Comparison of ENCODE assay signal across 26 cellular contexts in genomic region chr11:115267871-115268270, GRCh38.
A peak's percentile ranks its signal among the peaks of the same experiment; 100 is the strongest.
DNase-seq lines count a peak whose midpoint lies in the region; ATAC-seq, FAIRE-seq and TF ChIP-seq lines count a peak whose summit lies in the region.
"Had no signal": no experiment of that assay in that cellular context is flagged by ENCODE, and none has a peak within 500 bp of the region (broad histone marks: within the 10 kb centered on the region; RNA-seq: fewer than 3 reads in every experiment).

No MANE protein-coding gene starts in this region.

- no peak for DNase-seq in cardiac muscle cell (ENCODE audit: low read depth in 1 of 2, low spot score in 1 of 2)
- DNase-seq in Right ventricle myocardium inferior (ENCODE audit: missing footprints) = no peak
- peak; percentile 84 for DNase-seq in astrocyte (ENCODE audit: low read depth)
- no peak for DNase-seq in mesenchymal stem cell
- no peak for DNase-seq in GM23338 (ENCODE audit: low spot score)
- no peak for DNase-seq in aorta
- DNase-seq in activated T-helper 2 cell treated with anti-CD3 and anti-CD28 coated beads, Interferon-gamma antibody, Interleukin-2, Interleukin-4, amounts not matched to agents 10 μg/mL and 5 μg/mL and 100 μg/mL, durations not matched to agents 14 hours and 24 hours and 36 hours (ENCODE audit: low spot score) = no peak
- DNase-seq: activated CD4-positive, alpha-beta memory T cell treated with anti-CD3 and anti-CD28 coated beads, Interleukin-2, amount 10 ng/mL, durations not matched to agents 7 days and 5 days; activated effector memory CD4-positive, alpha-beta T cell treated with anti-CD3 and anti-CD28 coated beads, Interleukin-2, amount 50 U/mL, for 16 hours; activated T-cell treated with anti-CD3 and anti-CD28 coated beads for 4 hours; foreskin fibroblast; H9; NCI-H1105 treated with DMSO at 0.1 percent for 48 hours; NCI-H2227 treated with DMSO at 0.1 percent for 48 hours; PC-9; stimulated activated naive CD8-positive, alpha-beta T cell treated with anti-CD3 and anti-CD28 coated beads, Interleukin-15, amount 100 ng/mL, for 72 hours; upper lobe of left lung had no signal

- no peak overlapping the region for H3K23ac ChIP-seq in mesenchymal stem cell (ENCODE audit: low read length in 2 of 2)

- H2BK5ac ChIP-seq in mesenchymal stem cell (ENCODE audit: low read depth, low read length, poor library complexity, severe bottlenecking) = no peak overlapping the region

- no peaks in the 10 kb centered on the region for H3K9me2 ChIP-seq in GM23338 (ENCODE audit: insufficient read depth)

- WGBS in mesenchymal stem cell = 60% methylated on average over 6 of the region's 7 CpGs
- 52 to 72% methylated on average over 7 of the region's 7 CpGs for WGBS in aorta, 2 donors

- no peak overlapping the region for H3K4me3 ChIP-seq in cardiac muscle cell
- no peak overlapping the region for H3K4me3 ChIP-seq in astrocyte (ENCODE audit: insufficient read depth, low read depth, low read length)
- no peak overlapping the region for H3K4me3 ChIP-seq in mesenchymal stem cell (ENCODE audit: insufficient read depth in 1 of 2, low read depth in 1 of 2, low read length in 2 of 2)
- H3K4me3 ChIP-seq in GM23338 = no peak overlapping the region
- no peak overlapping the region for H3K4me3 ChIP-seq in aorta (ENCODE audit: low read length in 2 of 2)
- H3K4me3 ChIP-seq: hepatocyte, PC-9, SJSA1, upper lobe of left lung had no signal

- H3K79me1 ChIP-seq in mesenchymal stem cell (replicated peaks; ENCODE audit: low read length, poor library complexity, severe bottlenecking) = peaks cover 35% of the 10 kb centered on the region

- H3K9me3 Mint-ChIP-seq in astrocyte (ENCODE audit: unreplicated experiment) (no peaks in the 10 kb centered on the region), GM23338 (no peaks in the 10 kb centered on the region)
- H3K9me3 Mint-ChIP-seq in activated T-helper 2 cell treated with anti-CD3 and anti-CD28 coated beads, Interferon-gamma antibody, Interleukin-2, Interleukin-4, amounts not matched to agents 10 μg/mL and 5 μg/mL and 100 μg/mL, durations not matched to agents 14 hours and 24 hours and 36 hours = no peaks in the 10 kb centered on the region
- H3K9me3 Mint-ChIP-seq: activated CD4-positive, alpha-beta memory T cell treated with anti-CD3 and anti-CD28 coated beads, Interleukin-2, amount 10 ng/mL, durations not matched to agents 7 days and 5 days; H9; neural crest cell; stimulated activated naive CD8-positive, alpha-beta T cell treated with anti-CD3 and anti-CD28 coated beads, Interleukin-15, amount 100 ng/mL, for 72 hours; T-cell had no signal

- H3K36me3 Mint-ChIP-seq in astrocyte (ENCODE audit: low read depth, unreplicated experiment) (peaks cover 8% of the 10 kb centered on the region), GM23338 (ENCODE audit: low read depth) (no peaks in the 10 kb centered on the region)
- no peaks in the 10 kb centered on the region for H3K36me3 Mint-ChIP-seq in activated T-helper 2 cell treated with anti-CD3 and anti-CD28 coated beads, Interferon-gamma antibody, Interleukin-2, Interleukin-4, amounts not matched to agents 10 μg/mL and 5 μg/mL and 100 μg/mL, durations not matched to agents 14 hours and 24 hours and 36 hours (ENCODE audit: low read depth)
- H3K36me3 Mint-ChIP-seq: T-cell had no signal

- H3K9ac ChIP-seq in astrocyte (ENCODE audit: low read length) (no peak overlapping the region), mesenchymal stem cell (ENCODE audit: low read length) (no peak overlapping the region)
- H3K9ac ChIP-seq: parathyroid adenoma had no signal

- no peak overlapping the region for H3K4me3 Mint-ChIP-seq in astrocyte (ENCODE audit: unreplicated experiment)
- no peak overlapping the region for H3K4me3 Mint-ChIP-seq in GM23338
- H3K4me3 Mint-ChIP-seq in activated T-helper 2 cell treated with anti-CD3 and anti-CD28 coated beads, Interferon-gamma antibody, Interleukin-2, Interleukin-4, amounts not matched to agents 10 μg/mL and 5 μg/mL and 100 μg/mL, durations not matched to agents 14 hours and 24 hours and 36 hours (ENCODE audit: low read depth) = no peak overlapping the region
- H3K4me3 Mint-ChIP-seq: activated CD4-positive, alpha-beta memory T cell treated with anti-CD3 and anti-CD28 coated beads, Interleukin-2, amount 10 ng/mL, durations not matched to agents 7 days and 5 days; H9; neural crest cell; stimulated activated naive CD8-positive, alpha-beta T cell treated with anti-CD3 and anti-CD28 coated beads, Interleukin-15, amount 100 ng/mL, for 72 hours; T-cell had no signal

- H3K4me2 ChIP-seq in astrocyte (ENCODE audit: low read length) (no peak overlapping the region), mesenchymal stem cell (ENCODE audit: low read length, poor library complexity, severe bottlenecking) (peak overlapping the region; percentile 44), GM23338 (no peak overlapping the region)
- H3K4me2 ChIP-seq: hepatocyte, PC-9 had no signal

- peak overlapping the region; percentile 83 for H3K27ac ChIP-seq in cardiac muscle cell
- no peak overlapping the region for H3K27ac ChIP-seq in astrocyte (ENCODE audit: low read depth, low read length)
- H3K27ac ChIP-seq in mesenchymal stem cell (ENCODE audit: low read length, poor library complexity, severe bottlenecking) = peak overlapping the region; percentile 36
- no peak overlapping the region for H3K27ac ChIP-seq in GM23338 (ENCODE audit: low read depth)
- no peak overlapping the region for H3K27ac ChIP-seq in aorta (ENCODE audit: low read depth in 1 of 2, low read length in 2 of 2)
- H3K27ac ChIP-seq: hepatocyte, parathyroid adenoma, PC-9, SJSA1, upper lobe of left lung had no signal

- H4K91ac ChIP-seq in mesenchymal stem cell (ENCODE audit: low read length) = no peak overlapping the region

- H4K8ac ChIP-seq in mesenchymal stem cell (ENCODE audit: low read length) = no peak overlapping the region

- H3K27me3 Mint-ChIP-seq in astrocyte (ENCODE audit: low read depth, unreplicated experiment) (no peaks in the 10 kb centered on the region), GM23338 (ENCODE audit: insufficient read depth, low read depth, poor library complexity) (no peaks in the 10 kb centered on the region)
- peaks cover 6% of the 10 kb centered on the region for H3K27me3 Mint-ChIP-seq in activated T-helper 2 cell treated with anti-CD3 and anti-CD28 coated beads, Interferon-gamma antibody, Interleukin-2, Interleukin-4, amounts not matched to agents 10 μg/mL and 5 μg/mL and 100 μg/mL, durations not matched to agents 14 hours and 24 hours and 36 hours (ENCODE audit: low read depth)
- H3K27me3 Mint-ChIP-seq: activated CD4-positive, alpha-beta memory T cell treated with anti-CD3 and anti-CD28 coated beads, Interleukin-2, amount 10 ng/mL, durations not matched to agents 7 days and 5 days; stimulated activated naive CD8-positive, alpha-beta T cell treated with anti-CD3 and anti-CD28 coated beads, Interleukin-15, amount 100 ng/mL, for 72 hours had no signal

- H3K9me3 ChIP-seq in cardiac muscle cell (ENCODE audit: low read depth) (no peaks in the 10 kb centered on the region), astrocyte (ENCODE audit: insufficient read depth, low read depth, low read length) (no peaks in the 10 kb centered on the region), mesenchymal stem cell (ENCODE audit: control insufficient read depth, low read length) (no peaks in the 10 kb centered on the region), aorta (ENCODE audit: control insufficient read depth, low read length) (no peaks in the 10 kb centered on the region)
- H3K9me3 ChIP-seq: SJSA1, upper lobe of left lung had no signal

- no peaks in the 10 kb centered on the region for H3F3A ChIP-seq in GM23338 (replicated peaks; ENCODE audit: low read depth)

- no peak overlapping the region for H2BK15ac ChIP-seq in mesenchymal stem cell (ENCODE audit: low read depth, poor library complexity, severe bottlenecking)

- no peak overlapping the region for H2BK120ac ChIP-seq in mesenchymal stem cell (ENCODE audit: low read depth, low read length)

- H3K4ac ChIP-seq in mesenchymal stem cell (ENCODE audit: low read depth in 1 of 2, low read length in 2 of 2) = no peak overlapping the region

- intact Hi-C loops in Right ventricle myocardium inferior (cut with DNase I) (no loop called here), aorta (cut with DNase I) (no loop called here)
- intact Hi-C loops in activated T-helper 2 cell treated with anti-CD3 and anti-CD28 coated beads, Interferon-gamma antibody, Interleukin-2, Interleukin-4, amounts not matched to agents 10 μg/mL and 5 μg/mL and 100 μg/mL, durations not matched to agents 14 hours and 24 hours and 36 hours (cut with micrococcal nuclease) = no loop called here

- peaks cover 3% of the 10 kb centered on the region for H4K20me1 ChIP-seq in astrocyte (ENCODE audit: insufficient read depth, low read length)
- H4K20me1 ChIP-seq in GM23338 (replicated peaks; ENCODE audit: insufficient read depth) = no peaks in the 10 kb centered on the region

- no peak overlapping the region for H2AK5ac ChIP-seq in mesenchymal stem cell (ENCODE audit: low read length, severe bottlenecking)

- H3K79me2 ChIP-seq in astrocyte (ENCODE audit: insufficient read depth, low read length) = no peaks in the 10 kb centered on the region
- no peaks in the 10 kb centered on the region for H3K79me2 ChIP-seq in GM23338 (replicated peaks; ENCODE audit: insufficient read depth)
- H3K79me2 ChIP-seq: hepatocyte, parathyroid adenoma had no signal

- H2BK12ac ChIP-seq in mesenchymal stem cell (ENCODE audit: low read length in 2 of 2) = no peak overlapping the region

- no peak for ATAC-seq in Right ventricle myocardium inferior
- no peak for ATAC-seq in GM23338
- no peak for ATAC-seq in HG02798 (IDR thresholded peaks at IDR 0.05; ENCODE audit: poor library complexity, unreplicated experiment)
- no peak for ATAC-seq in aorta (ENCODE audit: low FRiP score)
- ATAC-seq: activated CD4-positive, CD25-positive, alpha-beta regulatory T cell treated with anti-CD3 and anti-CD28 coated beads, Interleukin-2, amount 50 U/mL, for 24 hours; HepG2; sciatic nerve; stimulated activated naive CD8-positive, alpha-beta T cell treated with anti-CD3 and anti-CD28 coated beads, Interleukin-15, amount 100 ng/mL, for 72 hours; T-cell had no signal

- no peak overlapping the region for H3K14ac ChIP-seq in mesenchymal stem cell (ENCODE audit: low read length in 2 of 2)

- H3K27ac Mint-ChIP-seq in astrocyte (ENCODE audit: unreplicated experiment) = peak overlapping the region; percentile 7
- no peak overlapping the region for H3K27ac Mint-ChIP-seq in GM23338
- no peak overlapping the region for H3K27ac Mint-ChIP-seq in activated T-helper 2 cell treated with anti-CD3 and anti-CD28 coated beads, Interferon-gamma antibody, Interleukin-2, Interleukin-4, amounts not matched to agents 10 μg/mL and 5 μg/mL and 100 μg/mL, durations not matched to agents 14 hours and 24 hours and 36 hours
- H3K27ac Mint-ChIP-seq: activated CD4-positive, alpha-beta memory T cell treated with anti-CD3 and anti-CD28 coated beads, Interleukin-2, amount 10 ng/mL, durations not matched to agents 7 days and 5 days; stimulated activated naive CD8-positive, alpha-beta T cell treated with anti-CD3 and anti-CD28 coated beads, Interleukin-15, amount 100 ng/mL, for 72 hours; T-cell had no signal

- H3K4me1 Mint-ChIP-seq in astrocyte (ENCODE audit: low read depth, unreplicated experiment) (peaks cover 25% of the 10 kb centered on the region), GM23338 (peaks cover 12% of the 10 kb centered on the region; the same call in 2 of the 3 replicates)
- no peaks in the 10 kb centered on the region for H3K4me1 Mint-ChIP-seq in activated T-helper 2 cell treated with anti-CD3 and anti-CD28 coated beads, Interferon-gamma antibody, Interleukin-2, Interleukin-4, amounts not matched to agents 10 μg/mL and 5 μg/mL and 100 μg/mL, durations not matched to agents 14 hours and 24 hours and 36 hours (ENCODE audit: low read depth)
- H3K4me1 Mint-ChIP-seq: activated CD4-positive, alpha-beta memory T cell treated with anti-CD3 and anti-CD28 coated beads, Interleukin-2, amount 10 ng/mL, durations not matched to agents 7 days and 5 days; stimulated activated naive CD8-positive, alpha-beta T cell treated with anti-CD3 and anti-CD28 coated beads, Interleukin-15, amount 100 ng/mL, for 72 hours; T-cell had no signal

- H3K4me1 ChIP-seq in cardiac muscle cell (ENCODE audit: low read depth) (peaks cover 72% of the 10 kb centered on the region), astrocyte (ENCODE audit: insufficient read depth, low read length) (no peaks in the 10 kb centered on the region), mesenchymal stem cell (ENCODE audit: control insufficient read depth, insufficient read depth, low read depth, low read length) (peaks cover 2% of the 10 kb centered on the region), GM23338 (ENCODE audit: insufficient read depth) (no peaks in the 10 kb centered on the region), aorta (ENCODE audit: control insufficient read depth in 1 of 2, insufficient read depth in 2 of 2, low read length in 2 of 2) (no peaks in the 10 kb centered on the region)
- H3K4me1 ChIP-seq: parathyroid adenoma, SJSA1 had no signal

- H2AFZ ChIP-seq in astrocyte (ENCODE audit: low read depth, low read length) (no peak overlapping the region), mesenchymal stem cell (ENCODE audit: low read depth, low read length) (no peak overlapping the region), GM23338 (no peak overlapping the region)
- H2AFZ ChIP-seq: hepatocyte, parathyroid adenoma, PC-9 had no signal

- H3K27me3 ChIP-seq in cardiac muscle cell = no peaks in the 10 kb centered on the region
- H3K27me3 ChIP-seq in astrocyte (ENCODE audit: insufficient read depth, low read length) = no peaks in the 10 kb centered on the region
- no peaks in the 10 kb centered on the region for H3K27me3 ChIP-seq in mesenchymal stem cell (ENCODE audit: control insufficient read depth in 1 of 2, insufficient read depth in 1 of 2, low read length in 2 of 2)
- H3K27me3 ChIP-seq in GM23338 (ENCODE audit: insufficient read depth) = no peaks in the 10 kb centered on the region
- no peaks in the 10 kb centered on the region for H3K27me3 ChIP-seq in aorta (ENCODE audit: control insufficient read depth in 1 of 2, insufficient read depth in 2 of 2, low read length in 1 of 2)
- H3K27me3 ChIP-seq: hepatocyte, SJSA1, upper lobe of left lung had no signal

- H3K36me3 ChIP-seq in cardiac muscle cell (no peaks in the 10 kb centered on the region), astrocyte (ENCODE audit: insufficient read depth, low read length) (no peaks in the 10 kb centered on the region), mesenchymal stem cell (ENCODE audit: control insufficient read depth in 1 of 2, insufficient read depth in 2 of 2, low read depth in 1 of 2, low read length in 2 of 2) (no peaks in the 10 kb centered on the region), GM23338 (ENCODE audit: insufficient read depth) (no peaks in the 10 kb centered on the region), aorta (ENCODE audit: control insufficient read depth in 1 of 2, insufficient read depth in 2 of 2, low read length in 1 of 2) (no peaks in the 10 kb centered on the region)
- H3K36me3 ChIP-seq: SJSA1, upper lobe of left lung had no signal

- no peak for FAIRE-seq in astrocyte (lab: Jason Lieb, UNC)
- FAIRE-seq: HepG2 had no signal

- H3K18ac ChIP-seq in mesenchymal stem cell (ENCODE audit: low read depth in 1 of 2, low read length in 2 of 2) = no peak overlapping the region

- no peak for TF ChIP-seq CTCF in cardiac muscle cell (IDR thresholded peaks at IDR 0.05; ENCODE audit: low read depth, low read length)
- no peak for TF ChIP-seq CTCF in astrocyte (IDR thresholded peaks at IDR 0.05; ENCODE audit: insufficient read depth, low read depth, low read length)
- no peak for TF ChIP-seq CTCF in GM23338 (conservative IDR thresholded peaks at IDR 0.05; ENCODE audit: low read depth in 2 of 2)

Comparison
In these comparisons a context has a peak if more than half of its experiments do, and no peak if none do; other contexts are left out.
1. H3K27ac ChIP-seq: peak in cardiac muscle cell (single experiment) and mesenchymal stem cell (single experiment); none in astrocyte (single experiment), GM23338 (single experiment) and aorta (0 of 2).